ENCODE assay signal across 8 cellular contexts in the genomic region with DNA sequence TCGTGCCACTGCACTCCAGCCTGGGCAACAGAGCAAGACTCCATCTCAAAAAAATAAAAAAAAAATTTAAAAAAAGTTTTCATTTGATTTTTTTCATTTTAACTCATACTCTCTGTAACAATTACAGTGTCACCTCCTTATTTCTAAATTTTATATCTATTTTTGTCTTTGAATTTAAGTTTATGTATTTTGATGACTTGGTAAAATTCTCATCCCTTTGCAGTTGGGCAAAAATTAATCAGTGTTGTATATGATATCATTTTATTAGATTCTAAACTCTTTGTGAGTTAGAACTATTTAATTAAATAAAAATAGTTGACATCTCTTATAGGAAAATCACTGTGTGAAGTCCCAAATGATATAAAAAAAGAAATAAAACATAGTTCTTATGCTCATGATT.
"Had no signal": no experiment of that assay in that cellular context is flagged by ENCODE, and none has a peak within 500 bp of the region (broad histone marks: within the 10 kb centered on the region; RNA-seq: fewer than 3 reads in every experiment).

No MANE protein-coding gene starts in this region.

- FAIRE-seq: H1, H54, HTR-8/SVneo had no signal

- DNase-seq: GM23248, H9, HCEC 1CT, KBM-7 had no signal

- H3K4me3 ChIP-seq: GM23248 had no signal

- H3K4me2 ChIP-seq: KMS-11 had no signal

- H3K9ac ChIP-seq: GM23248, KMS-11 had no signal

- H2AFZ ChIP-seq: GM23248 had no signal

- H3K27ac ChIP-seq: GM23248, KMS-11 had no signal
